Comparison of ENCODE assay signal across 16 cellular contexts in genomic region chr14:77961853-77962580, GRCh38.
"Had no signal": no experiment of that assay in that cellular context is flagged by ENCODE, and none has a peak within 500 bp of the region (broad histone marks: within the 10 kb centered on the region; RNA-seq: fewer than 3 reads in every experiment).

No MANE protein-coding gene starts in this region.

- FAIRE-seq: kidney, TTC549 had no signal

- H3K27me3 ChIP-seq: body of pancreas had no signal

- H3K4me2 ChIP-seq: hepatocyte had no signal

- ATAC-seq: activated CD4-positive, CD25-positive, alpha-beta regulatory T cell treated with anti-CD3 and anti-CD28 coated beads, Interleukin-2, amount 50 U/mL, for 24 hours; activated naive CD4-positive, alpha-beta T cell treated with anti-CD3 and anti-CD28 coated beads, Interleukin-2, amount 50 U/mL, for 72 hours; activated T-cell treated with anti-CD3 and anti-CD28 coated beads, Interleukin-2, amount 50 U/mL, for 4 hours; body of pancreas had no signal

- H3K9me3 ChIP-seq: body of pancreas, left ventricle myocardium inferior had no signal

- DNase-seq: activated CD4-positive, alpha-beta T cell treated with anti-CD3 and anti-CD28 coated beads, Interleukin-2, amount 50 U/mL, for 48 hours; activated effector memory CD4-positive, alpha-beta T cell treated with anti-CD3 and anti-CD28 coated beads, Interleukin-2, amount 50 U/mL, for 16 hours; activated T-cell treated with anti-CD3 and anti-CD28 coated beads, Interleukin-2, amount 50 U/mL, for 4 hours; amniotic stem cell; body of pancreas; kidney; left ventricle myocardium inferior; mesenchymal stem cell; nephron progenitor cell; stimulated activated CD4-positive, alpha-beta T cell treated with anti-CD3 and anti-CD28 coated beads, Interleukin-12 subunit alpha, Interleukin-12 subunit beta, amount 100 ng/mL, for 4 hours; stimulated activated naive CD4-positive, alpha-beta T cell; substantia nigra had no signal

- H3K4me3 ChIP-seq: body of pancreas, hepatocyte, left ventricle myocardium inferior had no signal

- H3K79me2 ChIP-seq: hepatocyte had no signal

- H3K36me3 ChIP-seq: left ventricle myocardium inferior had no signal

- H3K27ac ChIP-seq: body of pancreas, hepatocyte, left ventricle myocardium inferior had no signal

- H2AFZ ChIP-seq: hepatocyte had no signal
